9 cellular contexts compared by ENCODE assay signal in the genomic region with DNA sequence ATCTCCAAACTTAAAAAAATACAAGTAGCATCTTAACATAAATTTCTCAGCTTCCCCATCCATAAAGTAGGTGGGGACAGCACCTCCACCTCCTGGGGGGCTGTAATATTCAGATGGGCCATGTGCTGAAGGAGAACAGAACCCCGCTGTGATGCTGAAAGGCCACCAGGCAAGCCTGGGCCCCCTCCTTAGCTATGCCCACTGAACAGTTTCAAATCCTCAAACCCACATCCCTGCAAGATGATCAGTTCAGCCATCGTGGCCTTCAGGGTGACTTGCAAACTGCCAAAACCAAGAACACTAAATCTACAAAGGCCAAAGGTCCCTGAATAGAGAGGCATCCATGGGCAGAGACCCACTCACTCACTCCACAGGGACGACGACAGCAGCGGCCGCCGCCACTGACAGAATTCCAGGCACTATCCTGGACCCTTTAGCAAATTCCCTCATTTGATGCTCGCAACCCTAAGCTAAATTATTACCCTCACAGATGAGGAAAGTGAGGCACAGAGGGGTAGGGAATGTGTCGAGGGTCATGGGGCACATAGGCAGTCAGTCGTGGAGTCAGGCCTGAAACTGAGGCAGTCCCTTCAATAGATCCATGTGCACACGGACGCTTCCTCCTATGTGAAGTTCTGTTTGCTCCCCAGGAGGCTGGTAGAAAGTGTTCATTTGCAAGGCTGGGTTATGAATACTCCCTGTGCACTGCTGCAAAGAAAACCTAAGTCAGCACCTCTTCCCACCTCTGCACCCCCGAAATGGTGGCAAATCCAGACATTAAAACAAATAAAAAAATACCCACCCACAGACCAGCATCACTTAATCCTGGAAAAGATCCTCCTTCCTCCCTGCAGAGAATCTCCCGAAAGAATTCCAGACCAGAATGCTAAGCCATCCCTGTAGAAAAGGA.
"Had no signal": no experiment of that assay in that cellular context is flagged by ENCODE, and none has a peak within 500 bp of the region (broad histone marks: within the 10 kb centered on the region; RNA-seq: fewer than 3 reads in every experiment).

No MANE protein-coding gene starts in this region.

- DNase-seq: activated CD4-positive, alpha-beta T cell treated with anti-CD3 and anti-CD28 coated beads for 48 hours; activated naive CD4-positive, alpha-beta T cell treated with Interleukin-2 at 50 U/mL for 16 hours; adrenal gland; effector CD4-positive, alpha-beta T cell; foreskin melanocyte; heart right ventricle; stimulated activated CD4-positive, alpha-beta T cell treated with anti-CD3 and anti-CD28 coated beads, Interleukin-4, amount 100 ng/mL, for 4 hours; T-helper 9 cell had no signal

- ATAC-seq: heart right ventricle had no signal

- H3K9me3 ChIP-seq: adrenal gland, heart right ventricle, vagina had no signal

- H3K4me3 ChIP-seq: adrenal gland, heart right ventricle, vagina had no signal

- H3K36me3 ChIP-seq: adrenal gland, vagina had no signal

- H3K27me3 ChIP-seq: adrenal gland, heart right ventricle, vagina had no signal

- H3K27ac ChIP-seq: adrenal gland, heart right ventricle, vagina had no signal
